Comparison of ENCODE assay signal across 21 cellular contexts in genomic region chr11:36135062-36135461, GRCh38.
DNase-seq lines count a peak whose midpoint lies in the region; ATAC-seq and TF ChIP-seq lines count a peak whose summit lies in the region.
"Had no signal": no experiment of that assay in that cellular context is flagged by ENCODE, and none has a peak within 500 bp of the region (broad histone marks: within the 10 kb centered on the region; RNA-seq: fewer than 3 reads in every experiment).

No MANE protein-coding gene starts in this region.

- POLR2A ChIA-PET in activated CD8-positive, alpha-beta T cell treated with anti-CD3 and anti-CD28 coated beads for 36 hours (lab: Charles Lee), result no interaction called here

- H2AFZ ChIP-seq in trophoblast cell (ENCODE audit: insufficient read depth, low read length, poor library complexity), result no peak overlapping the region

- ATAC-seq in SK-N-SH treated with all-trans-retinoic acid at 6 μM for 48 hours, result peak; percentile 56
- ATAC-seq in GM18511 (IDR thresholded peaks at IDR 0.05; ENCODE audit: unreplicated experiment), result no peak
- ATAC-seq in activated CD8-positive, alpha-beta T cell treated with anti-CD3 and anti-CD28 coated beads for 36 hours, result no peak
- ATAC-seq: K562 had no signal

- no peaks in the 10 kb centered on the region for H3K36me3 ChIP-seq in trophoblast cell (ENCODE audit: control insufficient read depth in 1 of 2, insufficient read depth in 2 of 2, low read length in 2 of 2)
- H3K36me3 ChIP-seq: BE2C had no signal

- intact Hi-C loops in activated CD8-positive, alpha-beta T cell treated with anti-CD3 and anti-CD28 coated beads for 36 hours (cut with micrococcal nuclease), result no loop called here

- no peak overlapping the region for H3K9ac ChIP-seq in trophoblast cell (ENCODE audit: low read length)

- no peaks in the 10 kb centered on the region for H3K79me2 ChIP-seq in trophoblast cell (ENCODE audit: control insufficient read depth, insufficient read depth, low read length, poor library complexity)

- H3K79me1 ChIP-seq in trophoblast cell (ENCODE audit: low read length), result peaks cover 9% of the 10 kb centered on the region

- H4K12ac ChIP-seq in trophoblast cell (ENCODE audit: low read depth, low read length), result no peak overlapping the region

- H3K4me1 ChIP-seq in trophoblast cell (ENCODE audit: control insufficient read depth in 1 of 2, insufficient read depth in 2 of 2, low read length in 2 of 2), result peaks cover 7 to 14% of the 10 kb centered on the region in 2 experiments
- H3K4me1 ChIP-seq: BE2C had no signal

- no peaks in the 10 kb centered on the region for H3K27me3 ChIP-seq in trophoblast cell (ENCODE audit: insufficient read depth, low read length)
- H3K27me3 ChIP-seq: BE2C had no signal

- peak overlapping the region; percentile 8 for H2BK120ac ChIP-seq in trophoblast cell (ENCODE audit: insufficient read depth, low read length, poor library complexity)

- no peak overlapping the region for H3K4ac ChIP-seq in trophoblast cell (ENCODE audit: low read depth, low read length)

- H3K4me3 ChIP-seq in trophoblast cell (ENCODE audit: low read depth, low read length), result no peak overlapping the region
- H3K4me3 ChIP-seq: K562 had no signal

- peak overlapping the region; percentile 37 for H2BK5ac ChIP-seq in trophoblast cell (ENCODE audit: low read depth, low read length, poor library complexity)

- peak overlapping the region; percentile 67 for H4K91ac ChIP-seq in trophoblast cell (ENCODE audit: low read depth, low read length)

- no peak overlapping the region for H3K23ac ChIP-seq in trophoblast cell (ENCODE audit: low read length)

- no peak overlapping the region for H3K14ac ChIP-seq in trophoblast cell (ENCODE audit: low read length)

- H3K27ac ChIP-seq in trophoblast cell (ENCODE audit: low read depth, low read length), result peak overlapping the region; percentile 80

- WGBS in trophoblast cell (ENCODE audit: extremely low coverage, insufficient coverage, insufficient read length), result no CpG with 5 or more reads among the region's 2 CpGs

- no peak overlapping the region for H2AK5ac ChIP-seq in trophoblast cell (ENCODE audit: low read length)

- TF ChIP-seq CTCF in brain (conservative IDR thresholded peaks at IDR 0.05), result no peak
- no peak for TF ChIP-seq CTCF in activated CD8-positive, alpha-beta T cell treated with anti-CD3 and anti-CD28 coated beads for 36 hours (IDR thresholded peaks at IDR 0.05)

- DNase-seq in left kidney (ENCODE audit: low read depth, low spot score) (peak; percentile 65), trophoblast cell (no peak), activated T-cell treated with anti-CD3 and anti-CD28 coated beads for 4 hours (no peak)
- no peak for DNase-seq in activated CD8-positive, alpha-beta T cell treated with anti-CD3 and anti-CD28 coated beads for 36 hours
- DNase-seq: BE2C; CD8-positive, alpha-beta memory T cell; DMS 273 treated with DMSO at 0.1 percent for 48 hours; DMS79; GF-D8; Kasumi-1; MV-4-11; NCI-H1105; NCI-H1436 treated with DMSO at 0.1 percent for 48 hours; NCI-H187 treated with DMSO at 0.1 percent for 48 hours; NCI-H524; NCI-H748 treated with DMSO at 0.1 percent for 48 hours had no signal

- peaks cover 51% of the 10 kb centered on the region for H3K4me1 Mint-ChIP-seq in brain
- no peaks in the 10 kb centered on the region for H3K4me1 Mint-ChIP-seq in activated CD8-positive, alpha-beta T cell treated with anti-CD3 and anti-CD28 coated beads for 36 hours (ENCODE audit: low read depth)
- H3K4me1 Mint-ChIP-seq: CD14-positive monocyte; CD8-positive, alpha-beta memory T cell had no signal

- no peaks in the 10 kb centered on the region for H3K9me3 ChIP-seq in trophoblast cell (ENCODE audit: insufficient read depth, low read depth, low read length)
- H3K9me3 ChIP-seq: BE2C had no signal

- peaks cover 0 to 6% (median 2%) of the 10 kb centered on the region in 5 experiments for H3K9me3 Mint-ChIP-seq in brain
- no peaks in the 10 kb centered on the region for H3K9me3 Mint-ChIP-seq in activated CD8-positive, alpha-beta T cell treated with anti-CD3 and anti-CD28 coated beads for 36 hours

- CTCF ChIA-PET in activated CD8-positive, alpha-beta T cell treated with anti-CD3 and anti-CD28 coated beads for 36 hours (lab: Charles Lee), result no interaction called here

- no peak overlapping the region for H3K18ac ChIP-seq in trophoblast cell (ENCODE audit: low read length)

- no peak overlapping the region for H2BK12ac ChIP-seq in trophoblast cell (ENCODE audit: low read length)

- H3K27me3 Mint-ChIP-seq in brain, result no peaks in the 10 kb centered on the region
- peaks cover under 1% of the 10 kb centered on the region for H3K27me3 Mint-ChIP-seq in activated CD8-positive, alpha-beta T cell treated with anti-CD3 and anti-CD28 coated beads for 36 hours

- peak overlapping the region in 1 of 5 experiments; percentile 27 for H3K4me3 Mint-ChIP-seq in brain
- no peak overlapping the region for H3K4me3 Mint-ChIP-seq in activated CD8-positive, alpha-beta T cell treated with anti-CD3 and anti-CD28 coated beads for 36 hours
- H3K4me3 Mint-ChIP-seq: CD14-positive monocyte; CD8-positive, alpha-beta memory T cell had no signal

- H3K36me3 Mint-ChIP-seq in brain, result peaks cover 24% of the 10 kb centered on the region
- H3K36me3 Mint-ChIP-seq in activated CD8-positive, alpha-beta T cell treated with anti-CD3 and anti-CD28 coated beads for 36 hours (ENCODE audit: low read depth), result no peaks in the 10 kb centered on the region
- H3K36me3 Mint-ChIP-seq: CD8-positive, alpha-beta memory T cell had no signal

- peak overlapping the region; percentile 33 for H3K4me2 ChIP-seq in trophoblast cell (ENCODE audit: low read length)

- H3K27ac Mint-ChIP-seq in brain, result peak overlapping the region in 4 of 5 experiments; percentile 11 to 54 (median 47)
- no peak overlapping the region for H3K27ac Mint-ChIP-seq in activated CD8-positive, alpha-beta T cell treated with anti-CD3 and anti-CD28 coated beads for 36 hours

- H4K8ac ChIP-seq in trophoblast cell (ENCODE audit: low read depth, low read length), result no peak overlapping the region

TF ChIP-seq in SK-N-SH treated with all-trans-retinoic acid at 6 μM for 48 hours, 23 proteins besides CTCF, POLR2A, EP300 and RAD21:
- no peak for TF ChIP-seq ESRRG (CRISPR knock-in tag; IDR thresholded peaks at IDR 0.05)
- peak; percentile 43 for TF ChIP-seq ISL1 (CRISPR knock-in tag; IDR thresholded peaks at IDR 0.05)
TF ChIP-seq in SK-N-SH treated with all-trans-retinoic acid at 6 μM for 48 hours: peak in this region for 1.
